9 cellular contexts compared by ENCODE assay signal in genomic region chr22:35437038-35437437, GRCh38. TPM values are rescaled to one million over a fixed set of nuclear protein-coding genes. Genes with fewer than 3 reads are reported as not detected.
DNase-seq lines count a peak whose midpoint lies in the region; ATAC-seq and TF ChIP-seq lines count a peak whose summit lies in the region.
"Had no signal": no experiment of that assay in that cellular context is flagged by ENCODE, and none has a peak within 500 bp of the region (broad histone marks: within the 10 kb centered on the region; RNA-seq: fewer than 3 reads in every experiment).

No MANE protein-coding gene starts in this region.

- no peaks in the 10 kb centered on the region for H3K79me2 ChIP-seq in DOHH2 (ENCODE audit: control insufficient read depth, low read length)

- H3K36me3 ChIP-seq in BE2C = peaks cover 25% of the 10 kb centered on the region
- H3K36me3 ChIP-seq in DOHH2 (ENCODE audit: control insufficient read depth, low read length) = peaks cover 37% of the 10 kb centered on the region
- H3K36me3 ChIP-seq in uterus = no peaks in the 10 kb centered on the region
- H3K36me3 ChIP-seq in heart right ventricle = peaks cover 0 to 19% (median 0%) of the 10 kb centered on the region in 9 donors

- H3K4me3 ChIP-seq in BE2C (ENCODE audit: low read depth, low read length) (no peak overlapping the region), DOHH2 (ENCODE audit: low read length) (no peak overlapping the region), uterus (no peak overlapping the region), heart right ventricle (no peak overlapping the region)

- H3F3A ChIP-seq in DOHH2 (ENCODE audit: control insufficient read depth, insufficient read depth) = peaks cover 2% of the 10 kb centered on the region

- H3K9me3 ChIP-seq in BE2C = peaks cover 5% of the 10 kb centered on the region; the same call in 1 of the 2 replicates
- H3K9me3 ChIP-seq in DOHH2 (ENCODE audit: control insufficient read depth, insufficient read depth, low read length) = no peaks in the 10 kb centered on the region
- peaks cover 0 to 5% of the 10 kb centered on the region in 2 donors for H3K9me3 ChIP-seq in uterus
- peaks cover 0 to 18% (median 10%) of the 10 kb centered on the region in 11 donors for H3K9me3 ChIP-seq in heart right ventricle

- H3K27me3 ChIP-seq in BE2C = no peaks in the 10 kb centered on the region
- no peaks in the 10 kb centered on the region for H3K27me3 ChIP-seq in DOHH2 (ENCODE audit: control insufficient read depth, low read length)
- no peaks in the 10 kb centered on the region for H3K27me3 ChIP-seq in uterus
- H3K27me3 ChIP-seq in heart right ventricle = no peaks in the 10 kb centered on the region

- intact Hi-C loops in uterus (cut with DNase I; ENCODE audit: low total_unique reads) = no loop called here
- intact Hi-C loops in cardiac septum (cut with DNase I) = no loop called here
- intact Hi-C loops in heart right ventricle (cut with DNase I) = loop anchor here in 4 of 10 donors (10.0 kb wide), 2 partner anchors 488 to 688 kb away; no protein-coding TSS in a partner anchor

- WGBS in heart right ventricle, 2 donors = 84 to 90% methylated on average over 1 of the region's 1 CpG

- H3K9me2 ChIP-seq in DOHH2 (replicated peaks; ENCODE audit: control insufficient read depth, low read length) = no peaks in the 10 kb centered on the region; the same call in 1 of the 2 replicates

- H4K20me1 ChIP-seq in DOHH2 (ENCODE audit: control insufficient read depth, insufficient read depth, low read depth, low read length) = peaks cover 6% of the 10 kb centered on the region; the same call in 1 of the 2 replicates

- H3K4me2 ChIP-seq in DOHH2 (ENCODE audit: low read length) = no peak overlapping the region

- no peaks in the 10 kb centered on the region for H3K4me1 ChIP-seq in BE2C
- peaks cover 9% of the 10 kb centered on the region for H3K4me1 ChIP-seq in DOHH2 (ENCODE audit: control insufficient read depth, low read length)
- H3K4me1 ChIP-seq in uterus = no peaks in the 10 kb centered on the region
- H3K4me1 ChIP-seq in heart right ventricle = peaks cover 0 to 5% (median 0%) of the 10 kb centered on the region in 9 donors

- TF ChIP-seq CTCF in BE2C (IDR thresholded peaks at IDR 0.05; ENCODE audit: low read depth, low read length) = no peak
- TF ChIP-seq CTCF in DOHH2 (IDR thresholded peaks at IDR 0.05; ENCODE audit: low read depth, low read length, poor library complexity, severe bottlenecking) = no peak
- TF ChIP-seq CTCF in uterus (IDR thresholded peaks at IDR 0.05) = no peak
- no peak for TF ChIP-seq CTCF in heart right ventricle (IDR thresholded peaks at IDR 0.05)

- DNase-seq in BE2C (peak; percentile 55), NAMALWA (ENCODE audit: low spot score) (peak; percentile 66), erythroblast (lab: John Stamatoyannopoulos, UW) (peak; percentile 37 to 40), uterus (no peak), cardiac septum (ENCODE audit: low spot score) (no peak), heart right ventricle (no peak)
- DNase-seq: effector CD8-positive, alpha-beta T cell; NCI-H774 had no signal

- no peak for ATAC-seq in heart right ventricle

- TF ChIP-seq POLR2A in erythroblast (IDR thresholded peaks at IDR 0.05; ENCODE audit: low read length) (no peak), uterus (IDR thresholded peaks at IDR 0.05) (no peak)

- H3K27ac ChIP-seq in DOHH2 (ENCODE audit: low read depth, low read length) = peak overlapping the region; percentile 24; the same call in 1 of the 2 replicates
- no peak overlapping the region for H3K27ac ChIP-seq in uterus
- no peak overlapping the region for H3K27ac ChIP-seq in heart right ventricle

RNA-seq across cellular contexts. Expression of gene MCM5, which starts 37.1 kb away (rescaled TPM):
- 51.3 TPM for polyA plus RNA-seq in BE2C (2012; ENCODE audit: insufficient read depth, insufficient read length, low read depth)
- total RNA-seq in uterus = 10 to 100 TPM; 15.9 to 60.6 (median 40.3) TPM
- 9.0 TPM for total RNA-seq in cardiac septum
- total RNA-seq in heart right ventricle = 10 to 100 TPM in 7 of 10 donors, 1 to 10 TPM in 3; 7.0 to 21.4 (median 11.2) TPM
- 10 to 100 TPM in 1 of 2 donors, 1 to 10 TPM in 1; 5.7 to 15.1 TPM for polyA plus RNA-seq in heart right ventricle

RNA-seq across cellular contexts. Expression of gene HMOX1, which starts 56.1 kb away (rescaled TPM):
- polyA plus RNA-seq in BE2C (2012; ENCODE audit: insufficient read depth, insufficient read length, low read depth) = 9.9 TPM
- total RNA-seq in uterus (10 to 100 TPM in 1 of 4 donors, 1 to 10 TPM in 2, under 1 TPM in 1; 0.51 to 13.8 (median 8.5) TPM), cardiac septum (17.3 TPM), heart right ventricle (10 to 100 TPM in 1 of 10 donors, 1 to 10 TPM in 9; 1.6 to 68.0 (median 4.3) TPM)
- polyA plus RNA-seq in heart right ventricle = 1 to 10 TPM; 3.5 to 4.9 TPM

Comparison
In these comparisons a context has a peak if more than half of its experiments do, and no peak if none do; other contexts are left out.
1. DNase-seq: peak in BE2C (single experiment), NAMALWA (single experiment) and erythroblast (2 of 2); none in uterus (0 of 2), cardiac septum (single experiment) and heart right ventricle (0 of 2).